12 cellular contexts compared by ENCODE assay signal in the genomic region with DNA sequence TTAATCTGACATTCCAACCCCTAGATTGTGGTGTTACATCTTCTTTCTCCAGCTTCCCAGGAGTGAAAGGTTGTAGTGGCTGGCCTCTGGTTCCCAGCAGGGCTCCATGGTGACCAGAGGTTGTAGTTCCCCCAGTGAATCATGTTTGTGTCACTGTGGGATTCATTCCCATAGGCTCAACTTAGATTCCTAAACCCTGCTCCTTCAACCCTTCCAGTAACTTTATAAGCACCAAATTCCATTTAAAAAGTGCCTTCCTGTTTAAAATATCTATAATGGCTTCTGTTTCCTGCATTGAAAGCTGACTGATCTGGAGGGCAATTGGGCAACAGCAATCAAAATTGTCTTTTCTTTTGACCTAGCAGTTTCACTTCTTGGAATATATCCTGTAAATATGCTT. TPM values are rescaled to one million over a fixed set of nuclear protein-coding genes. Genes with fewer than 3 reads are reported as not detected.
DNase-seq lines count a peak whose midpoint lies in the region; ATAC-seq lines count a peak whose summit lies in the region.
"Had no signal": no experiment of that assay in that cellular context is flagged by ENCODE, and none has a peak within 500 bp of the region (broad histone marks: within the 10 kb centered on the region; RNA-seq: fewer than 3 reads in every experiment).

No MANE protein-coding gene starts in this region.

- ATAC-seq in HG02588 (IDR thresholded peaks at IDR 0.05; ENCODE audit: unreplicated experiment): no peak
- ATAC-seq in GM18520 (IDR thresholded peaks at IDR 0.05; ENCODE audit: unreplicated experiment): no peak
- no peak for ATAC-seq in HG02973 (IDR thresholded peaks at IDR 0.05; ENCODE audit: unreplicated experiment)
- ATAC-seq: activated CD4-positive, CD25-positive, alpha-beta regulatory T cell treated with anti-CD3 and anti-CD28 coated beads, Interleukin-2, amount 50 U/mL, for 24 hours had no signal

- DNase-seq in AG08395 (ENCODE audit: low spot score) (peak; percentile 58), LHCN-M2 (ENCODE audit: low read depth) (peak; percentile 62), astrocyte of the hippocampus (ENCODE audit: low read depth, low spot score) (peak; percentile 2), iris pigment epithelial cell (ENCODE audit: low read depth) (peak; percentile 12), NCI-H748 (lab: John Stamatoyannopoulos, UW; ENCODE audit: unreplicated experiment) (no peak)
- DNase-seq: activated gamma-delta T cell treated with Interleukin-2 at 50 U/mL for 16 hours, NCI-H2171 treated with DMSO at 0.1 percent for 48 hours, SJCRH30 had no signal

RNA-seq across cellular contexts. Expression of a gene that starts 40.5 kb away (rescaled TPM):
- 10.8 and 15.2 TPM in 2 replicates for total RNA-seq in LHCN-M2 (2014; rRNA removed)
- 8.6 TPM for polyA plus RNA-seq in LHCN-M2 (2012)

RNA-seq across cellular contexts. Expression of a gene that starts 44.4 kb away (rescaled TPM):
- 29.9 and 37.0 TPM in 2 replicates for total RNA-seq in LHCN-M2 (2014; rRNA removed)
- polyA plus RNA-seq in LHCN-M2 (2012): 32.2 TPM
